ENCODE assay signal across 19 cellular contexts in genomic region chr7:1514407-1514806, GRCh38. TPM values are rescaled to one million over a fixed set of nuclear protein-coding genes. Genes with fewer than 3 reads are reported as not detected.
DNase-seq lines count a peak whose midpoint lies in the region; ATAC-seq and TF ChIP-seq lines count a peak whose summit lies in the region.
"Had no signal": no experiment of that assay in that cellular context is flagged by ENCODE, and none has a peak within 500 bp of the region (broad histone marks: within the 10 kb centered on the region; RNA-seq: fewer than 3 reads in every experiment).

No MANE protein-coding gene starts in this region.

- peaks cover 9% of the 10 kb centered on the region for H3K9me3 ChIP-seq in KOPT-K1 (ENCODE audit: insufficient read depth, low read length, poor library complexity, severe bottlenecking)
- no peaks in the 10 kb centered on the region for H3K9me3 ChIP-seq in right cardiac atrium (ENCODE audit: control insufficient read depth, low read length)
- H3K9me3 ChIP-seq in subcutaneous abdominal adipose tissue (ENCODE audit: control insufficient read depth in 5 of 5, low read length in 5 of 5) = peaks cover 0 to 6% (median 0%) of the 10 kb centered on the region in 5 donors
- H3K9me3 ChIP-seq in suprapubic skin = no peaks in the 10 kb centered on the region

- no peak overlapping the region for H3K9ac ChIP-seq in subcutaneous abdominal adipose tissue (ENCODE audit: low read length in 5 of 5)

- CTCF ChIA-PET in activated CD4-positive, alpha-beta T cell treated with anti-CD3 and anti-CD28 coated beads, Interleukin-2, amount 10 ng/mL, durations not matched to agents 7 days and 5 days (lab: Charles Lee) = interaction anchor here (1.3 to 1.6 kb wide), 3 partner anchors 9 to 11 kb away, joined by 6 to 12 read pairs (median 7); partner anchors contain the start of gene INTS1

- TF ChIP-seq CTCF in suprapubic skin (IDR thresholded peaks at IDR 0.05) = no peak

- no peak for DNase-seq in activated CD4-positive, alpha-beta T cell treated with anti-CD3 and anti-CD28 coated beads, Interleukin-2, amount 10 ng/mL, durations not matched to agents 7 days and 5 days
- no peak for DNase-seq in activated CD4-positive, alpha-beta T cell treated with anti-CD3 and anti-CD28 coated beads for 1 hour
- peak in 1 of 3 donors; percentile 53 for DNase-seq in right cardiac atrium
- no peak for DNase-seq in suprapubic skin (ENCODE audit: low spot score in 2 of 2)
- DNase-seq in NCI-H1417 treated with DMSO at 0.1 percent for 48 hours (lab: John Stamatoyannopoulos, UW) = no peak
- DNase-seq: BE2C; CD8-positive, alpha-beta memory T cell; DMS79 treated with DMSO at 0.1 percent for 48 hours; GOT3; Karpas-422; MG63; NCI-H1092; NCI-H2081 treated with DMSO at 0.1 percent for 48 hours; NCI-H524; SHP77 treated with DMSO at 0.1 percent for 48 hours had no signal

- H3K4me3 ChIP-seq in right cardiac atrium (ENCODE audit: low read length) (no peak overlapping the region), subcutaneous abdominal adipose tissue (ENCODE audit: low read depth in 1 of 5, low read length in 5 of 5) (no peak overlapping the region), suprapubic skin (no peak overlapping the region)
- H3K4me3 ChIP-seq: MG63 had no signal

- no peak for ATAC-seq in right cardiac atrium
- ATAC-seq in HG03159 (IDR thresholded peaks at IDR 0.05; ENCODE audit: unreplicated experiment) = no peak

- no peaks in the 10 kb centered on the region for H3K36me3 ChIP-seq in KOPT-K1 (ENCODE audit: insufficient read depth, low read length)
- H3K36me3 ChIP-seq in subcutaneous abdominal adipose tissue (ENCODE audit: control insufficient read depth in 5 of 5, insufficient read depth in 5 of 5, low read length in 5 of 5) = no peaks in the 10 kb centered on the region
- H3K36me3 ChIP-seq in suprapubic skin = no peaks in the 10 kb centered on the region
- H3K36me3 ChIP-seq: BE2C, MG63 had no signal

- no peaks in the 10 kb centered on the region for H3K27me3 Mint-ChIP-seq in activated CD4-positive, alpha-beta T cell treated with anti-CD3 and anti-CD28 coated beads, Interleukin-2, amount 10 ng/mL, durations not matched to agents 7 days and 5 days

- H3K4me1 Mint-ChIP-seq in activated CD4-positive, alpha-beta T cell treated with anti-CD3 and anti-CD28 coated beads, Interleukin-2, amount 10 ng/mL, durations not matched to agents 7 days and 5 days = peaks cover 30% of the 10 kb centered on the region

- H3K4me3 Mint-ChIP-seq in activated CD4-positive, alpha-beta T cell treated with anti-CD3 and anti-CD28 coated beads, Interleukin-2, amount 10 ng/mL, durations not matched to agents 7 days and 5 days = no peak overlapping the region
- H3K4me3 Mint-ChIP-seq: CD8-positive, alpha-beta memory T cell had no signal

- intact Hi-C loops in right cardiac atrium (cut with DNase I) = no loop called here

- no peaks in the 10 kb centered on the region for H3K36me3 Mint-ChIP-seq in activated CD4-positive, alpha-beta T cell treated with anti-CD3 and anti-CD28 coated beads, Interleukin-2, amount 10 ng/mL, durations not matched to agents 7 days and 5 days (ENCODE audit: low read depth)

- TF ChIP-seq EP300 in suprapubic skin (IDR thresholded peaks at IDR 0.05) = no peak

- H3K27ac ChIP-seq in KOPT-K1 (ENCODE audit: low read depth, low read length, poor library complexity, severe bottlenecking) (peak overlapping the region; percentile 96), right cardiac atrium (ENCODE audit: low read length) (peak overlapping the region; percentile 96), subcutaneous abdominal adipose tissue (ENCODE audit: low read depth, low read length) (peak overlapping the region; percentile 78), suprapubic skin (no peak overlapping the region)
- H3K27ac ChIP-seq: 22Rv1 had no signal

- H3K27me3 ChIP-seq in right cardiac atrium (ENCODE audit: control insufficient read depth, insufficient read depth) = no peaks in the 10 kb centered on the region
- peaks cover 0 to 2% (median 0%) of the 10 kb centered on the region in 5 donors for H3K27me3 ChIP-seq in subcutaneous abdominal adipose tissue (ENCODE audit: control insufficient read depth in 5 of 5, insufficient read depth in 4 of 5, low read length in 5 of 5)
- H3K27me3 ChIP-seq in suprapubic skin = peaks cover 4% of the 10 kb centered on the region
- H3K27me3 ChIP-seq: BE2C, MG63 had no signal

- H3K4me1 ChIP-seq in right cardiac atrium (ENCODE audit: control insufficient read depth, insufficient read depth, low read length) = peaks cover 3% of the 10 kb centered on the region
- peaks cover 0 to 31% (median 23%) of the 10 kb centered on the region in 5 donors for H3K4me1 ChIP-seq in subcutaneous abdominal adipose tissue (ENCODE audit: control insufficient read depth in 5 of 5, insufficient read depth in 5 of 5, low read length in 5 of 5)
- H3K4me1 ChIP-seq in suprapubic skin = peaks cover 16% of the 10 kb centered on the region
- H3K4me1 ChIP-seq: BE2C had no signal

- POLR2A ChIA-PET in activated CD4-positive, alpha-beta T cell treated with anti-CD3 and anti-CD28 coated beads, Interleukin-2, amount 10 ng/mL, durations not matched to agents 7 days and 5 days (lab: Charles Lee) = no interaction called here

- H3K9me3 Mint-ChIP-seq in activated CD4-positive, alpha-beta T cell treated with anti-CD3 and anti-CD28 coated beads, Interleukin-2, amount 10 ng/mL, durations not matched to agents 7 days and 5 days = peaks cover 5% of the 10 kb centered on the region

- no peak for TF ChIP-seq POLR2A in suprapubic skin (IDR thresholded peaks at IDR 0.05)

- WGBS in right cardiac atrium = 85% methylated on average over 12 of the region's 12 CpGs
- 91% methylated on average over 11 of the region's 12 CpGs for WGBS in suprapubic skin

- H3K27ac Mint-ChIP-seq in activated CD4-positive, alpha-beta T cell treated with anti-CD3 and anti-CD28 coated beads, Interleukin-2, amount 10 ng/mL, durations not matched to agents 7 days and 5 days = peak overlapping the region; percentile 31
- H3K27ac Mint-ChIP-seq: CD8-positive, alpha-beta memory T cell had no signal

RNA-seq across cellular contexts. Expression of gene INTS1, which starts 10.2 kb away (rescaled TPM):
- total RNA-seq in activated CD4-positive, alpha-beta T cell treated with anti-CD3 and anti-CD28 coated beads, Interleukin-2, amount 10 ng/mL, durations not matched to agents 7 days and 5 days = 100 to 1,000 TPM in 1 of 2 experiments, 10 to 100 TPM in 1; 90.6 to 104 TPM
- total RNA-seq in right cardiac atrium (10 to 100 TPM; 30.6 to 48.3 (median 46.3) TPM), suprapubic skin (10 to 100 TPM; 45.7 to 96.5 (median 75.8) TPM)
- polyA plus RNA-seq in right cardiac atrium = 39.0 TPM

RNA-seq across cellular contexts. Expression of gene MAFK, which starts 16.1 kb away (rescaled TPM):
- total RNA-seq in activated CD4-positive, alpha-beta T cell treated with anti-CD3 and anti-CD28 coated beads, Interleukin-2, amount 10 ng/mL, durations not matched to agents 7 days and 5 days = 10 to 100 TPM; 24.7 to 29.3 TPM
- total RNA-seq in right cardiac atrium (10 to 100 TPM; 43.6 to 69.3 (median 55.9) TPM), suprapubic skin (10 to 100 TPM; 29.3 to 65.0 (median 36.2) TPM)
- polyA plus RNA-seq in right cardiac atrium = 73.8 TPM

RNA-seq across cellular contexts. Expression of gene TMEM184A, which starts 41.6 kb away (rescaled TPM):
- total RNA-seq in activated CD4-positive, alpha-beta T cell treated with anti-CD3 and anti-CD28 coated beads, Interleukin-2, amount 10 ng/mL, durations not matched to agents 7 days and 5 days = not detected
- total RNA-seq in right cardiac atrium = under 1 TPM in 3 of 4 donors, not detected in 1; 0.26 to 0.62 (median 0.49) TPM
- polyA plus RNA-seq in right cardiac atrium = 0.38 TPM
- 100 to 1,000 TPM in 3 of 4 donors, 10 to 100 TPM in 1; 55.0 to 234 (median 112) TPM for total RNA-seq in suprapubic skin
- total RNA-seq: CD8-positive, alpha-beta memory T cell had no signal
- polyA plus RNA-seq: CD8-positive, alpha-beta memory T cell had no signal

RNA-seq across cellular contexts. Expression of gene MICALL2, which starts 55.1 kb away (rescaled TPM):
- total RNA-seq in activated CD4-positive, alpha-beta T cell treated with anti-CD3 and anti-CD28 coated beads, Interleukin-2, amount 10 ng/mL, durations not matched to agents 7 days and 5 days = 1 to 10 TPM; 2.1 to 2.7 TPM
- total RNA-seq in right cardiac atrium (10 to 100 TPM in 3 of 4 donors, 1 to 10 TPM in 1; 9.7 to 18.7 (median 13.4) TPM), suprapubic skin (10 to 100 TPM; 15.7 to 23.5 (median 16.9) TPM)
- polyA plus RNA-seq in right cardiac atrium = 13.0 TPM

RNA-seq across cellular contexts. Expression of gene PSMG3, which starts 55.4 kb away (rescaled TPM):
- 10 to 100 TPM; 23.1 to 29.3 TPM for total RNA-seq in activated CD4-positive, alpha-beta T cell treated with anti-CD3 and anti-CD28 coated beads, Interleukin-2, amount 10 ng/mL, durations not matched to agents 7 days and 5 days
- total RNA-seq in right cardiac atrium (10 to 100 TPM; 11.6 to 16.2 (median 13.9) TPM), suprapubic skin (10 to 100 TPM; 35.7 to 79.0 (median 62.0) TPM)
- 27.6 TPM for polyA plus RNA-seq in right cardiac atrium

Comparison
In these comparisons a context has a peak if more than half of its experiments do, and no peak if none do; other contexts are left out.
1. RNA of gene TMEM184A, which starts 41.6 kb away (total RNA-seq): 55.0 to 234 TPM in suprapubic skin; 0.26 to 0.62 TPM in right cardiac atrium and not detected in activated CD4-positive, alpha-beta T cell treated with anti-CD3 and anti-CD28 coated beads, Interleukin-2, amount 10 ng/mL, durations not matched to agents 7 days and 5 days; every median in the first group is over 10 times any median in the second.